11 cellular contexts compared by ENCODE assay signal in the genomic region with DNA sequence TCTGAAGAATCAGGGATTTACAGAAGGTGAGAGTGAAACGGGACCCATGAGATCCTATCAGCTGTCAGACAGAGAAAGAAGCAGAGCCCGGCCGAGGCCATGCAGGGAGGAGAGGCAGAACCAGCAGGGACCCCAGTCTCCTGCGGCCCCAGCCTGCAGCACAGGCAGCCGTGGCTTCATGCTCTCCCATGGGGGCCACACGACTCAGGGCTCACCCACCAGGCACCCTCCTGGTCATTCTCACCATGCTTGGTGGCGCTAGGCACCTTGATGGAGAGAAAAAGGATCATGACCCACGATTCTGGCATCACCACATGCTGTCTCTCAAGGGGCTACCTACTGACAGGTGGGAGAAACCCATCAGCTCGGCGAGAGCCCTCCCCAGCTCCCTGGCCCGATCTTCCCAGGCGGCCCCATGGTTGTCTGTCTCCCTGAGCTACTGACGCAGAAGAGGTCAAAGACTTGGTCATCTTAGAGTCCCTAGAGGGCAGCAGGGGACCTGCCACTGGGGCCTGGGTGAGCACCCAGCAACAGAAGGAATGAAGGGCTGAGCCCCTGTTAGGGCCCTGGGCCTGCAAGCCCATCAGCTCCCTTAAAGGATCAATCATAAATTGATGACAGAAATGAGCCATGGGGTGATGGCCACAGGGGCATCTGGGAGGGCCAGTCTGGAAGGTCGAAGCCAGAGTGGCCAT. TPM values are rescaled to one million over a fixed set of nuclear protein-coding genes. Genes with fewer than 3 reads are reported as not detected.
DNase-seq lines count a peak whose midpoint lies in the region; ATAC-seq, FAIRE-seq and TF ChIP-seq lines count a peak whose summit lies in the region.
"Had no signal": no experiment of that assay in that cellular context is flagged by ENCODE, and none has a peak within 500 bp of the region (broad histone marks: within the 10 kb centered on the region; RNA-seq: fewer than 3 reads in every experiment).

No MANE protein-coding gene starts in this region.

- no peaks in the 10 kb centered on the region for H3K27me3 ChIP-seq in CD8-positive, alpha-beta T cell (ENCODE audit: insufficient read depth, low read length)
- H3K27me3 ChIP-seq in WERI-Rb-1 (ENCODE audit: insufficient read depth, low read depth, severe bottlenecking) (no peaks in the 10 kb centered on the region), sigmoid colon (no peaks in the 10 kb centered on the region)
- H3K27me3 ChIP-seq: adrenal gland, ovary had no signal

- POLR2A ChIA-PET in CD8-positive, alpha-beta T cell (lab: Charles Lee): no interaction called here

- FAIRE-seq in HTR-8/SVneo (lab: Jason Lieb, UNC): no peak

- no peak for ATAC-seq in CD8-positive, alpha-beta T cell
- ATAC-seq in HG03439 (IDR thresholded peaks at IDR 0.05; ENCODE audit: unreplicated experiment): no peak

- CTCF ChIA-PET in CD8-positive, alpha-beta T cell (lab: Charles Lee): interaction anchor here (2.0 to 2.1 kb wide), 2 partner anchors 23 to 55 kb away, joined by 4 to 10 read pairs; no protein-coding TSS in a partner anchor

- H3K4me3 Mint-ChIP-seq in CD8-positive, alpha-beta T cell: peak overlapping the region; percentile 1
- no peak overlapping the region for H3K4me3 Mint-ChIP-seq in endothelial cell (ENCODE audit: unreplicated experiment)

- 93% methylated on average over 14 of the region's 14 CpGs for WGBS in sigmoid colon, 2 donors

- no peaks in the 10 kb centered on the region for H3K27me3 Mint-ChIP-seq in CD8-positive, alpha-beta T cell (ENCODE audit: low read depth)
- peaks cover 2% of the 10 kb centered on the region for H3K27me3 Mint-ChIP-seq in endothelial cell (ENCODE audit: unreplicated experiment)

- H3K27ac ChIP-seq in CD8-positive, alpha-beta T cell (ENCODE audit: low read depth, low read length): no peak overlapping the region
- no peak overlapping the region for H3K27ac ChIP-seq in WERI-Rb-1
- peak overlapping the region; percentile 77 to 90 (median 82) for H3K27ac ChIP-seq in sigmoid colon
- H3K27ac ChIP-seq: ovary, SK-N-MC had no signal

- H3K9me3 Mint-ChIP-seq in CD8-positive, alpha-beta T cell: no peaks in the 10 kb centered on the region
- no peaks in the 10 kb centered on the region for H3K9me3 Mint-ChIP-seq in endothelial cell (ENCODE audit: unreplicated experiment)

- intact Hi-C loops in CD8-positive, alpha-beta T cell (cut with DNase I, micrococcal nuclease): no loop called here
- intact Hi-C loops in sigmoid colon (cut with DNase I): no loop called here

- peaks cover 65% of the 10 kb centered on the region for H3K4me1 Mint-ChIP-seq in CD8-positive, alpha-beta T cell (ENCODE audit: low read depth)
- peaks cover 4% of the 10 kb centered on the region for H3K4me1 Mint-ChIP-seq in endothelial cell (ENCODE audit: unreplicated experiment)

- peaks cover 77% of the 10 kb centered on the region for H3K4me1 ChIP-seq in CD8-positive, alpha-beta T cell (ENCODE audit: insufficient read depth, low read length)
- H3K4me1 ChIP-seq in sigmoid colon: peaks cover 0 to 84% (median 83%) of the 10 kb centered on the region in 4 donors

- DNase-seq in CD8-positive, alpha-beta T cell: no peak
- DNase-seq in WERI-Rb-1: no peak
- DNase-seq in endothelial cell (ENCODE audit: low spot score): no peak
- DNase-seq in sigmoid colon: no peak
- no peak for DNase-seq in HTR-8/SVneo (ENCODE audit: insufficient read length, low spot score)
- DNase-seq in NCI-H526 (lab: John Stamatoyannopoulos, UW): no peak
- DNase-seq: NCI-H2227 treated with DMSO at 0.1 percent for 48 hours, ovary had no signal

- no peaks in the 10 kb centered on the region for H3K36me3 Mint-ChIP-seq in CD8-positive, alpha-beta T cell
- no peaks in the 10 kb centered on the region for H3K36me3 Mint-ChIP-seq in endothelial cell (ENCODE audit: low read depth, unreplicated experiment)

- TF ChIP-seq EP300 in sigmoid colon (IDR thresholded peaks at IDR 0.05): no peak

- no peaks in the 10 kb centered on the region for H3K9me3 ChIP-seq in CD8-positive, alpha-beta T cell (ENCODE audit: low read length)
- H3K9me3 ChIP-seq in WERI-Rb-1 (ENCODE audit: severe bottlenecking): no peaks in the 10 kb centered on the region
- no peaks in the 10 kb centered on the region for H3K9me3 ChIP-seq in sigmoid colon
- H3K9me3 ChIP-seq: adrenal gland, ovary had no signal

- TF ChIP-seq CTCF in CD8-positive, alpha-beta T cell (IDR thresholded peaks at IDR 0.05): no peak
- TF ChIP-seq CTCF in WERI-Rb-1 (IDR thresholded peaks at IDR 0.05; ENCODE audit: low read depth, low read length) (peak; percentile 26; the same call in 1 of the 2 replicates), endothelial cell (IDR thresholded peaks at IDR 0.05; ENCODE audit: unreplicated experiment) (no peak), sigmoid colon (IDR thresholded peaks at IDR 0.05) (no peak)

- H3K27ac Mint-ChIP-seq in CD8-positive, alpha-beta T cell: peak overlapping the region; percentile 72
- peak overlapping the region; percentile 42 for H3K27ac Mint-ChIP-seq in endothelial cell (ENCODE audit: unreplicated experiment)

- no peak overlapping the region for H3K4me3 ChIP-seq in CD8-positive, alpha-beta T cell (ENCODE audit: low read depth, low read length)
- no peak overlapping the region for H3K4me3 ChIP-seq in WERI-Rb-1 (ENCODE audit: low read depth, low read length)
- H3K4me3 ChIP-seq in sigmoid colon: no peak overlapping the region
- H3K4me3 ChIP-seq: adrenal gland, ovary, SK-N-MC had no signal

- no peak for TF ChIP-seq POLR2A in sigmoid colon (IDR thresholded peaks at IDR 0.05)

- no peaks in the 10 kb centered on the region for H3K36me3 ChIP-seq in CD8-positive, alpha-beta T cell (ENCODE audit: insufficient read depth, low read length)
- H3K36me3 ChIP-seq in WERI-Rb-1 (no peaks in the 10 kb centered on the region), sigmoid colon (no peaks in the 10 kb centered on the region)
- H3K36me3 ChIP-seq: adrenal gland, ovary had no signal

RNA-seq across cellular contexts. Expression of gene ITPK1, which starts 58.0 kb away (rescaled TPM):
- total RNA-seq in CD8-positive, alpha-beta T cell: 10 to 100 TPM; 24.9 to 27.9 TPM
- 39.2 TPM for total RNA-seq in endothelial cell (ENCODE audit: unreplicated experiment)
- 10 to 100 TPM; 39.8 to 68.8 (median 54.3) TPM for total RNA-seq in sigmoid colon
- 10 to 100 TPM; 55.3 to 75.4 (median 71.2) TPM for polyA plus RNA-seq in sigmoid colon

Comparison
In these comparisons a context has a peak if more than half of its experiments do, and no peak if none do; other contexts are left out.
1. H3K27ac ChIP-seq: peak in sigmoid colon (4 of 4); none in CD8-positive, alpha-beta T cell (single experiment) and WERI-Rb-1 (single experiment).